Comparison of ENCODE assay signal across 7 cellular contexts in genomic region chr2:197432527-197432926, GRCh38. TPM values are rescaled to one million over a fixed set of nuclear protein-coding genes. Genes with fewer than 3 reads are reported as not detected.
DNase-seq lines count a peak whose midpoint lies in the region; ATAC-seq, FAIRE-seq and TF ChIP-seq lines count a peak whose summit lies in the region.
"Not testable (repeated sequence)": the region's sequence is repeated elsewhere in the genome, so short reads cannot be mapped to it uniquely, and the experiment has no call there.

No MANE protein-coding gene starts in this region.

- H4K20me1 ChIP-seq in MM.1S (ENCODE audit: insufficient read depth, low read length) = peaks cover 43% of the 10 kb centered on the region
- peaks cover 65% of the 10 kb centered on the region for H4K20me1 ChIP-seq in astrocyte (ENCODE audit: insufficient read depth, low read length)

- H3K9me2 ChIP-seq in MM.1S (replicated peaks; ENCODE audit: insufficient read depth, low read length) = not testable (repeated sequence)

- not testable (repeated sequence) for TF ChIP-seq CTCF in MM.1S (IDR thresholded peaks at IDR 0.05; ENCODE audit: low read length); astrocyte (IDR thresholded peaks at IDR 0.05; ENCODE audit: insufficient read depth, low read depth, low read length); esophagus muscularis mucosa (IDR thresholded peaks at IDR 0.05); gastrocnemius medialis (IDR thresholded peaks at IDR 0.05 in 4 of 5, conservative IDR thresholded peaks at IDR 0.05 in 1 of 5)

- in situ Hi-C loops in gastrocnemius medialis (cut with MboI; ENCODE audit: low sequenced_read_pairs in 4 of 4) = loop anchor here in 1 of 4 donors (10.0 kb wide), 1 partner anchor 82 kb away; the partner anchor contains the start of gene MOB4

- H3K27me3 ChIP-seq in MM.1S (replicated peaks; ENCODE audit: insufficient read depth, low read length); astrocyte (ENCODE audit: insufficient read depth, low read length); esophagus muscularis mucosa; gastrocnemius medialis: not testable (repeated sequence)

- not testable (repeated sequence) for H3K36me3 ChIP-seq in MM.1S (replicated peaks; ENCODE audit: insufficient read depth, low read length); astrocyte (ENCODE audit: insufficient read depth, low read length); esophagus muscularis mucosa; gastrocnemius medialis
- peaks cover 44% of the 10 kb centered on the region for H3K36me3 ChIP-seq in mesodermal cell (ENCODE audit: control insufficient read depth, insufficient read depth, low read length)

- peak overlapping the region; percentile 76; the same call in 1 of the 2 replicates for H3K4me2 ChIP-seq in MM.1S (ENCODE audit: low read depth, low read length)
- peak overlapping the region; percentile 94 for H3K4me2 ChIP-seq in astrocyte (ENCODE audit: low read length)

- not testable (repeated sequence) for TF ChIP-seq POLR2A in esophagus muscularis mucosa (IDR thresholded peaks at IDR 0.05; ENCODE audit: low read depth); gastrocnemius medialis (IDR thresholded peaks at IDR 0.05)

- H3K4me1 Mint-ChIP-seq in activated CD4-positive, alpha-beta T cell treated with anti-CD3 and anti-CD28 coated beads, Interleukin-2, amount 10 ng/mL, durations not matched to agents 24 days and 14 days = peaks cover 60% of the 10 kb centered on the region
- H3K4me1 Mint-ChIP-seq in astrocyte (ENCODE audit: low read depth, unreplicated experiment) = peaks cover 30% of the 10 kb centered on the region

- H3K9ac ChIP-seq in MM.1S (ENCODE audit: low read length) = not testable (repeated sequence)
- H3K9ac ChIP-seq in astrocyte (ENCODE audit: low read length) = peak overlapping the region; percentile 99

- peak overlapping the region; percentile 84 for H3K4me3 Mint-ChIP-seq in activated CD4-positive, alpha-beta T cell treated with anti-CD3 and anti-CD28 coated beads, Interleukin-2, amount 10 ng/mL, durations not matched to agents 24 days and 14 days
- peak overlapping the region; percentile 94 for H3K4me3 Mint-ChIP-seq in astrocyte (ENCODE audit: unreplicated experiment)

- intact Hi-C loops in activated CD4-positive, alpha-beta T cell treated with anti-CD3 and anti-CD28 coated beads, Interleukin-2, amount 10 ng/mL, durations not matched to agents 24 days and 14 days (cut with micrococcal nuclease) = loop anchor here (1.0 to 10.0 kb wide), 5 partner anchors 9 to 508 kb away; partner anchors contain the start of gene PGAP1
- intact Hi-C loops in esophagus muscularis mucosa (cut with DNase I) = not testable (repeated sequence)
- intact Hi-C loops in gastrocnemius medialis (cut with DNase I; ENCODE audit: low total_unique reads) = loop anchor here (10.0 kb wide), 1 partner anchor 352 kb away; the partner anchor contains the start of gene BOLL

- not testable (repeated sequence) for H3K9me3 Mint-ChIP-seq in activated CD4-positive, alpha-beta T cell treated with anti-CD3 and anti-CD28 coated beads, Interleukin-2, amount 10 ng/mL, durations not matched to agents 24 days and 14 days; astrocyte (ENCODE audit: unreplicated experiment)

- peaks cover 25% of the 10 kb centered on the region for H3K36me3 Mint-ChIP-seq in activated CD4-positive, alpha-beta T cell treated with anti-CD3 and anti-CD28 coated beads, Interleukin-2, amount 10 ng/mL, durations not matched to agents 24 days and 14 days (ENCODE audit: low read depth)
- H3K36me3 Mint-ChIP-seq in astrocyte (ENCODE audit: low read depth, unreplicated experiment) = not testable (repeated sequence)

- not testable (repeated sequence) for TF ChIP-seq EP300 in esophagus muscularis mucosa (IDR thresholded peaks at IDR 0.05)

- not testable (repeated sequence) for FAIRE-seq in astrocyte (lab: Jason Lieb, UNC)

- H3F3A ChIP-seq in MM.1S (ENCODE audit: insufficient read depth, low read length) = not testable (repeated sequence)

- H3K27me3 Mint-ChIP-seq in activated CD4-positive, alpha-beta T cell treated with anti-CD3 and anti-CD28 coated beads, Interleukin-2, amount 10 ng/mL, durations not matched to agents 24 days and 14 days; astrocyte (ENCODE audit: low read depth, unreplicated experiment): not testable (repeated sequence)

- WGBS in esophagus muscularis mucosa = 70% methylated on average over 6 of the region's 6 CpGs
- WGBS in mesodermal cell (ENCODE audit: insufficient coverage in 2 of 2), 2 experiments = 88 to 94% methylated on average over 4 to 5 of the region's 6 CpGs

- H3K79me2 ChIP-seq in MM.1S (ENCODE audit: low read length) = peaks cover 80% of the 10 kb centered on the region
- peaks cover 83% of the 10 kb centered on the region for H3K79me2 ChIP-seq in astrocyte (ENCODE audit: insufficient read depth, low read length)

- DNase-seq in MM.1S; activated CD4-positive, alpha-beta T cell treated with anti-CD3 and anti-CD28 coated beads, Interleukin-2, amount 10 ng/mL, durations not matched to agents 24 days and 14 days; astrocyte (ENCODE audit: low read depth); esophagus muscularis mucosa (ENCODE audit: extremely low spot score); gastrocnemius medialis: not testable (repeated sequence)

- H3K4me1 ChIP-seq in MM.1S (ENCODE audit: low read length) = peaks cover 20% of the 10 kb centered on the region
- H3K4me1 ChIP-seq in astrocyte (ENCODE audit: insufficient read depth, low read length) = peaks cover 15% of the 10 kb centered on the region
- H3K4me1 ChIP-seq in esophagus muscularis mucosa = peaks cover 59 to 74% (median 71%) of the 10 kb centered on the region in 4 donors
- peaks cover 17% of the 10 kb centered on the region for H3K4me1 ChIP-seq in mesodermal cell (ENCODE audit: control insufficient read depth, insufficient read depth, low read length, poor library complexity, severe bottlenecking)
- peaks cover 56 to 58% of the 10 kb centered on the region in 2 donors for H3K4me1 ChIP-seq in gastrocnemius medialis

- H3K27ac Mint-ChIP-seq in activated CD4-positive, alpha-beta T cell treated with anti-CD3 and anti-CD28 coated beads, Interleukin-2, amount 10 ng/mL, durations not matched to agents 24 days and 14 days = peak overlapping the region; percentile 46
- H3K27ac Mint-ChIP-seq in astrocyte (ENCODE audit: unreplicated experiment) = peak overlapping the region; percentile 12

- not testable (repeated sequence) for ATAC-seq in gastrocnemius medialis

- H3K4me3 ChIP-seq in GM08714 (ENCODE audit: low read length) (peak overlapping the region; percentile 43), astrocyte (ENCODE audit: insufficient read depth, low read depth, low read length) (peak overlapping the region; percentile 94), esophagus muscularis mucosa (peak overlapping the region in 3 of 4 donors; percentile 19 to 82 (median 65)), mesodermal cell (ENCODE audit: extremely low read depth, insufficient read depth, low read length, poor library complexity, severe bottlenecking) (peak overlapping the region; percentile 100), gastrocnemius medialis (peak overlapping the region; percentile 92 to 99 (median 98))
- H3K4me3 ChIP-seq in MM.1S (ENCODE audit: low read length) = not testable (repeated sequence)

- H3K9me3 ChIP-seq in MM.1S (replicated peaks; ENCODE audit: insufficient read depth, low read length); astrocyte (ENCODE audit: insufficient read depth, low read depth, low read length); esophagus muscularis mucosa; mesodermal cell (ENCODE audit: control insufficient read depth, low read length); gastrocnemius medialis: not testable (repeated sequence)

- not testable (repeated sequence) for H2AFZ ChIP-seq in MM.1S (ENCODE audit: low read length); astrocyte (ENCODE audit: low read depth, low read length)

- not testable (repeated sequence) for H3K27ac ChIP-seq in MM.1S (ENCODE audit: low read length); astrocyte (ENCODE audit: low read depth, low read length); mesodermal cell (ENCODE audit: low read depth, low read length, severe bottlenecking)
- H3K27ac ChIP-seq in esophagus muscularis mucosa (replicated peaks in 1 of 4) (peak overlapping the region in 2 of 4 donors; percentile 7 to 19), gastrocnemius medialis (peak overlapping the region; percentile 99 to 100 (median 99))

RNA-seq across cellular contexts. Expression of gene SF3B1, which starts 2.3 kb away (rescaled TPM):
- total RNA-seq in activated CD4-positive, alpha-beta T cell treated with anti-CD3 and anti-CD28 coated beads, Interleukin-2, amount 10 ng/mL, durations not matched to agents 24 days and 14 days = 259 and 278 TPM in 2 replicates
- 241 and 253 TPM in 2 replicates for total RNA-seq in astrocyte
- total RNA-seq in esophagus muscularis mucosa = 100 to 1,000 TPM in 2 of 4 donors, 10 to 100 TPM in 2; 91.5 to 223 (median 130) TPM
- 299 TPM for polyA plus RNA-seq in mesodermal cell (2013, experiment 1 of 2)
- 285 TPM for polyA plus RNA-seq in mesodermal cell (2013, experiment 2 of 2)
- total RNA-seq in gastrocnemius medialis = 100 to 1,000 TPM; 137 to 297 (median 158) TPM

RNA-seq across cellular contexts. Expression of gene COQ10B, which starts 20.8 kb away (rescaled TPM):
- total RNA-seq in activated CD4-positive, alpha-beta T cell treated with anti-CD3 and anti-CD28 coated beads, Interleukin-2, amount 10 ng/mL, durations not matched to agents 24 days and 14 days = 20.1 TPM in 2 replicates
- total RNA-seq in astrocyte (46.0 and 48.3 TPM in 2 replicates), esophagus muscularis mucosa (10 to 100 TPM; 27.0 to 58.8 (median 43.8) TPM), gastrocnemius medialis (10 to 100 TPM in 2 of 4 donors, 1 to 10 TPM in 2; 7.4 to 21.5 (median 13.7) TPM)
- 28.9 TPM for polyA plus RNA-seq in mesodermal cell (2013, experiment 1 of 2)
- 28.0 TPM for polyA plus RNA-seq in mesodermal cell (2013, experiment 2 of 2)
